ENCODE assay signal across 8 cellular contexts in the genomic region with DNA sequence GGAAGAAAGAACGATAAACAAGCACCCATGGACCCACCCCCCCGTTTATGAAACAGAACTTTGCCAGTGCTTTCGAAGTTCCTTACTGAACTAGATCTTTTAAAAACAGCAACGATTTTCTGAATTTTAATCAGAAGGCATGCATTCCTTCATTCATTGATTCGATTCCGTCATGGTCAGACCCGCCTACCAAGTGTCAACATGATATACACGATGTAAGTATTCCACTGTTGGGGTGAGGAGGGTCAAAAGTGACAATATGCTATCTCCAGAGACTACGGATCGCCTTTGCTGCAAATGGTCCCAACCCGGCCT. TPM values are rescaled to one million over a fixed set of nuclear protein-coding genes. Genes with fewer than 3 reads are reported as not detected.
DNase-seq lines count a peak whose midpoint lies in the region; ATAC-seq and TF ChIP-seq lines count a peak whose summit lies in the region.

No MANE protein-coding gene starts in this region.

- H3K4me1 Mint-ChIP-seq in central memory CD8-positive, alpha-beta T cell = peaks cover 13% of the 10 kb centered on the region

- H3K4me3 Mint-ChIP-seq in central memory CD8-positive, alpha-beta T cell = peak overlapping the region; percentile 76

- peaks cover 67% of the 10 kb centered on the region for H3K27me3 Mint-ChIP-seq in central memory CD8-positive, alpha-beta T cell

- H3K4me1 ChIP-seq in A673 (ENCODE audit: insufficient read depth, low read length, poor library complexity, severe bottlenecking) = peaks cover 14% of the 10 kb centered on the region
- peaks cover 23% of the 10 kb centered on the region for H3K4me1 ChIP-seq in HUES6 (ENCODE audit: control insufficient read depth, insufficient read depth, low read length)
- H3K4me1 ChIP-seq in muscle layer of colon (ENCODE audit: insufficient read depth, low read length) = peaks cover 15% of the 10 kb centered on the region

- H3K9me3 ChIP-seq in A673 (ENCODE audit: low read depth, low read length, poor library complexity, severe bottlenecking) = no peaks in the 10 kb centered on the region
- no peaks in the 10 kb centered on the region for H3K9me3 ChIP-seq in HUES6 (ENCODE audit: control insufficient read depth, insufficient read depth, low read depth, low read length)
- no peaks in the 10 kb centered on the region for H3K9me3 ChIP-seq in muscle layer of colon (ENCODE audit: low read length)

- H3K4me3 ChIP-seq in A673 (ENCODE audit: low read depth, low read length, poor library complexity, severe bottlenecking) (peak overlapping the region; percentile 97), HUES6 (ENCODE audit: low read depth, low read length) (peak overlapping the region; percentile 88), muscle layer of colon (ENCODE audit: low read depth in 1 of 2, low read length in 2 of 2) (peak overlapping the region; percentile 83 to 93)

- BruUV-seq in A673 (replicated peaks; lab: Mats Ljungman, UMichigan) = no TSS peak

- DNase-seq in A673 (ENCODE audit: low spot score) = no peak
- no peak for DNase-seq in central memory CD8-positive, alpha-beta T cell (ENCODE audit: low spot score in 2 of 2)
- DNase-seq in hypothalamus (lab: John Stamatoyannopoulos, UW) = no peak
- no peak for DNase-seq in dermis blood vessel endothelial cell

- no peak overlapping the region for H3K27ac Mint-ChIP-seq in central memory CD8-positive, alpha-beta T cell (ENCODE audit: low read depth)

- H3K27ac ChIP-seq in A673 (ENCODE audit: low read depth, low read length, poor library complexity, severe bottlenecking) = no peak overlapping the region
- H3K27ac ChIP-seq in HUES6 (ENCODE audit: low read depth, low read length) = no peak overlapping the region
- H3K27ac ChIP-seq in muscle layer of colon (ENCODE audit: low read depth, low read length) = peak overlapping the region; percentile 40

- intact Hi-C loops in A673 (cut with micrococcal nuclease; ENCODE audit: unreplicated experiment) = loop anchor here (1.0 to 5.0 kb wide), 3 partner anchors 158 to 293 kb away; no protein-coding TSS in a partner anchor

- TF ChIP-seq CTCF in A673 (conservative IDR thresholded peaks at IDR 0.05; ENCODE audit: low read depth, low read length) = no peak

- H3K36me3 ChIP-seq in A673 (ENCODE audit: insufficient read depth, low read length, poor library complexity, severe bottlenecking) = no peaks in the 10 kb centered on the region
- H3K36me3 ChIP-seq in HUES6 (ENCODE audit: control insufficient read depth, insufficient read depth, low read length) = no peaks in the 10 kb centered on the region
- no peaks in the 10 kb centered on the region for H3K36me3 ChIP-seq in muscle layer of colon (ENCODE audit: insufficient read depth, low read length)

- no peak for ATAC-seq in central memory CD8-positive, alpha-beta T cell (replicated peaks; ENCODE audit: extremely low read depth, poor library complexity, severe bottlenecking)
- no peak for ATAC-seq in activated CD4-positive, CD25-positive, alpha-beta regulatory T cell treated with anti-CD3 and anti-CD28 coated beads, Interleukin-2, amount 50 U/mL, for 24 hours
- ATAC-seq in GM21825 (IDR thresholded peaks at IDR 0.05; ENCODE audit: unreplicated experiment) = no peak

- POLR2A ChIA-PET in A673 (lab: Charles Lee; ENCODE audit: low non-redundant PET) = no interaction called here

- no peaks in the 10 kb centered on the region for H3K27me3 ChIP-seq in A673 (replicated peaks; ENCODE audit: insufficient read depth, low read depth, low read length, poor library complexity)
- no peaks in the 10 kb centered on the region for H3K27me3 ChIP-seq in HUES6 (ENCODE audit: control insufficient read depth, insufficient read depth, low read length)
- H3K27me3 ChIP-seq in muscle layer of colon (ENCODE audit: control insufficient read depth in 1 of 2, insufficient read depth in 2 of 2, low read length in 2 of 2) = no peaks in the 10 kb centered on the region

- CTCF ChIA-PET in A673 (lab: Charles Lee) = no interaction called here

- no peaks in the 10 kb centered on the region for H3K36me3 Mint-ChIP-seq in central memory CD8-positive, alpha-beta T cell (ENCODE audit: insufficient read depth)

- H3K9me3 Mint-ChIP-seq in central memory CD8-positive, alpha-beta T cell = no peaks in the 10 kb centered on the region

- no peak overlapping the region for H3K9ac ChIP-seq in HUES6 (ENCODE audit: low read length)
- no peak overlapping the region for H3K9ac ChIP-seq in muscle layer of colon (ENCODE audit: low read length)

RNA-seq across cellular contexts. Expression of gene FMNL2, which starts 0.3 kb away (rescaled TPM):
- total RNA-seq in A673 (2021) = 42.2 and 43.1 TPM in 2 replicates
- 44.4 and 60.6 TPM in 2 replicates for total RNA-seq in dermis blood vessel endothelial cell
